8 cellular contexts compared by ENCODE assay signal in the genomic region with DNA sequence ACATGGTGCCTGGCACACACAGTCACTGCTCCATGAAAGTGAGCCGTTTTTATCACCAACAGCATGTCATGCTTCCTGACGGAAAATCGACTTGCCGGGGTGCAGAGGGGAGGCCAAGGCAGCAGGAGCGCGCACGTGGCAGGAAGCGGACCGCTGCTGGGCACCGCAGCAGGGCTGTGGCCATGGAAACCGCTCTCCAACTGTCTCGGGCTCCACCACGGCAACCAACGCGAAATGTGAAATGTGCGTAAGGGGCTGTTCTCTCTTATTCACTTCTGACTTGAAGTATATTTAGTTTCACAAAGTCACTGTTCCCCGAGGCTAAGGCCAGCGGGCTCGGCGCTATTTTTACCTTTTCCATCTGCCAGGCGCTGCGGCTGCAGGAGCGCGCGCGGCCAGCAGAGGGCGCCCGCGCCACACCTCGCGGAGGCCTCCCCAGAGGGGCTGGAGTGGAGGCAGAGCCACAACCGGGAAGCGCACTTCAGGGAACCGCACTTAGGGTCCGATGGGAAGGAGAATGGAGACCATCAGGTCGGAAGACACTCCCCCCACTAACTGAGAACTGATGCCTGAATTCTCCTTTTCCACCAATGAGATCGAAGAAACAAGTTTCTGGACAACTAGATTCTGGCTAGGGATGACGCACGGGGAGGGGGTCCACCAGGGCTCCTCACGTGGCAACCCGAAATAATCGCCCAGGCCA. TPM values are rescaled to one million over a fixed set of nuclear protein-coding genes. Genes with fewer than 3 reads are reported as not detected.
DNase-seq lines count a peak whose midpoint lies in the region; ATAC-seq and TF ChIP-seq lines count a peak whose summit lies in the region.

No MANE protein-coding gene starts in this region.

- WGBS in esophagus squamous epithelium, 2 donors, result 51 to 63% methylated on average over 12 to 16 of the region's 42 CpGs

- ATAC-seq in naive thymus-derived CD4-positive, alpha-beta T cell, result peak; percentile 93
- ATAC-seq in stimulated activated naive CD8-positive, alpha-beta T cell treated with anti-CD3 and anti-CD28 coated beads, Interleukin-15, amount 100 ng/mL, for 72 hours, result peak; percentile 71
- ATAC-seq in GM18520 (IDR thresholded peaks at IDR 0.05; ENCODE audit: unreplicated experiment), result no peak

- peaks cover 0 to 27% (median 6%) of the 10 kb centered on the region in 3 donors for H3K4me1 ChIP-seq in esophagus squamous epithelium
- H3K4me1 ChIP-seq in naive thymus-derived CD4-positive, alpha-beta T cell (ENCODE audit: control insufficient read depth in 2 of 2, insufficient read depth in 2 of 2, low read length in 2 of 2), result no peaks in the 10 kb centered on the region

- TF ChIP-seq CTCF in GM10248 (IDR thresholded peaks at IDR 0.05; ENCODE audit: control extremely low read depth, extremely low read depth, low read depth, missing control alignments), result peak; percentile 100
- peak; percentile 97 to 100 (median 99) for TF ChIP-seq CTCF in esophagus squamous epithelium (IDR thresholded peaks at IDR 0.05)

- POLR2A ChIA-PET in GM10248 (lab: Yijun Ruan, JAX), result no interaction called here
- POLR2A ChIA-PET in naive thymus-derived CD4-positive, alpha-beta T cell (lab: Charles Lee), result interaction anchor here (0.6 kb wide), 1 partner anchor 19 kb away, joined by 6 read pairs; no protein-coding TSS in a partner anchor

- peaks cover 26 to 100% (median 38%) of the 10 kb centered on the region in 3 donors for H3K36me3 ChIP-seq in esophagus squamous epithelium
- peaks cover 7 to 85% (median 17%) of the 10 kb centered on the region in 3 experiments for H3K36me3 ChIP-seq in naive thymus-derived CD4-positive, alpha-beta T cell (ENCODE audit: control insufficient read depth in 2 of 3, insufficient read depth in 3 of 3, low read length in 3 of 3)

- H3K27ac ChIP-seq in esophagus squamous epithelium, result no peak overlapping the region
- H3K27ac ChIP-seq in naive thymus-derived CD4-positive, alpha-beta T cell (ENCODE audit: low read depth, low read length), result no peak overlapping the region

- no peaks in the 10 kb centered on the region for H3K27me3 Mint-ChIP-seq in naive thymus-derived CD4-positive, alpha-beta T cell
- no peaks in the 10 kb centered on the region for H3K27me3 Mint-ChIP-seq in stimulated activated naive CD8-positive, alpha-beta T cell treated with anti-CD3 and anti-CD28 coated beads, Interleukin-15, amount 100 ng/mL, for 72 hours

- DNase-seq in GM10248 (ENCODE audit: extremely low spot score), result peak; percentile 83
- DNase-seq in NCI-H128 (lab: John Stamatoyannopoulos, UW; ENCODE audit: unreplicated experiment), result peak; percentile 38
- peak; percentile 81 for DNase-seq in activated T-cell treated with anti-CD3 and anti-CD28 coated beads, Interleukin-2, amount 50 U/mL, for 1 hour
- DNase-seq in esophagus squamous epithelium (lab: John Stamatoyannopoulos, UW), result no peak
- DNase-seq in naive thymus-derived CD4-positive, alpha-beta T cell, result peak; percentile 37 to 80 (median 64)
- peak; percentile 53 to 68 for DNase-seq in stimulated activated naive CD8-positive, alpha-beta T cell treated with anti-CD3 and anti-CD28 coated beads, Interleukin-15, amount 100 ng/mL, for 72 hours
- no peak for DNase-seq in NCI-H187 (lab: John Stamatoyannopoulos, UW)

- TF ChIP-seq POLR2A in esophagus squamous epithelium (IDR thresholded peaks at IDR 0.05), result no peak

- no peak overlapping the region for H3K4me3 ChIP-seq in esophagus squamous epithelium
- H3K4me3 ChIP-seq in naive thymus-derived CD4-positive, alpha-beta T cell (ENCODE audit: low read length), result no peak overlapping the region

- no peaks in the 10 kb centered on the region for H3K9me3 ChIP-seq in esophagus squamous epithelium
- no peaks in the 10 kb centered on the region for H3K9me3 ChIP-seq in naive thymus-derived CD4-positive, alpha-beta T cell (ENCODE audit: control insufficient read depth in 2 of 3, low read length in 3 of 3)

- CTCF ChIA-PET in GM10248 (lab: Yijun Ruan, JAX), result interaction anchor here (1.1 to 1.4 kb wide), 7 partner anchors 9 to 23 kb away, joined by 3 to 6 read pairs (median 4); a partner anchor contains a TSS
- CTCF ChIA-PET in naive thymus-derived CD4-positive, alpha-beta T cell (lab: Charles Lee), result interaction anchor here (0.6 to 1.2 kb wide), 3 partner anchors 9 to 34 kb away, joined by 3 read pairs; a partner anchor contains a TSS

- no peak overlapping the region for H3K4me3 Mint-ChIP-seq in naive thymus-derived CD4-positive, alpha-beta T cell
- no peak overlapping the region for H3K4me3 Mint-ChIP-seq in stimulated activated naive CD8-positive, alpha-beta T cell treated with anti-CD3 and anti-CD28 coated beads, Interleukin-15, amount 100 ng/mL, for 72 hours

- peaks cover 0 to 11% (median 6%) of the 10 kb centered on the region in 7 donors for H3K4me1 Mint-ChIP-seq in naive thymus-derived CD4-positive, alpha-beta T cell
- H3K4me1 Mint-ChIP-seq in stimulated activated naive CD8-positive, alpha-beta T cell treated with anti-CD3 and anti-CD28 coated beads, Interleukin-15, amount 100 ng/mL, for 72 hours, result peaks cover 48% of the 10 kb centered on the region

- intact Hi-C loops in esophagus squamous epithelium (cut with DNase I), result no loop called here
- intact Hi-C loops in naive thymus-derived CD4-positive, alpha-beta T cell (cut with micrococcal nuclease), result loop anchor here (1.0 to 10.0 kb wide), 7 partner anchors 18 to 188 kb away; a partner anchor contains a TSS

- no peaks in the 10 kb centered on the region for H3K27me3 ChIP-seq in esophagus squamous epithelium
- no peaks in the 10 kb centered on the region for H3K27me3 ChIP-seq in naive thymus-derived CD4-positive, alpha-beta T cell (ENCODE audit: control insufficient read depth in 2 of 2, insufficient read depth in 2 of 2, low read length in 2 of 2)

- no peaks in the 10 kb centered on the region for H3K9me3 Mint-ChIP-seq in naive thymus-derived CD4-positive, alpha-beta T cell
- no peaks in the 10 kb centered on the region for H3K9me3 Mint-ChIP-seq in stimulated activated naive CD8-positive, alpha-beta T cell treated with anti-CD3 and anti-CD28 coated beads, Interleukin-15, amount 100 ng/mL, for 72 hours

- H3K27ac Mint-ChIP-seq in naive thymus-derived CD4-positive, alpha-beta T cell, result peak overlapping the region in 4 of 9 donors; percentile 42 to 76 (median 59)
- no peak overlapping the region for H3K27ac Mint-ChIP-seq in stimulated activated naive CD8-positive, alpha-beta T cell treated with anti-CD3 and anti-CD28 coated beads, Interleukin-15, amount 100 ng/mL, for 72 hours

- H3K36me3 Mint-ChIP-seq in naive thymus-derived CD4-positive, alpha-beta T cell, result peaks cover 14 to 54% (median 29%) of the 10 kb centered on the region in 5 donors

RNA-seq across cellular contexts. Expression of a gene that starts 19.7 kb away (rescaled TPM):
- total RNA-seq in esophagus squamous epithelium, result 10 to 100 TPM; 51.3 to 81.3 (median 53.6) TPM
- total RNA-seq in naive thymus-derived CD4-positive, alpha-beta T cell, result 100 to 1,000 TPM in 1 of 5 experiments, 10 to 100 TPM in 4; 42.1 to 130 (median 46.0) TPM
- polyA plus RNA-seq in naive thymus-derived CD4-positive, alpha-beta T cell, result 10 to 100 TPM; 12.0 to 21.7 TPM

RNA-seq across cellular contexts. Expression of a gene that starts 47.8 kb away (rescaled TPM):
- not detected for total RNA-seq in esophagus squamous epithelium
- not detected for total RNA-seq in naive thymus-derived CD4-positive, alpha-beta T cell
- not detected for polyA plus RNA-seq in naive thymus-derived CD4-positive, alpha-beta T cell

Comparison
In these comparisons a context has a peak if more than half of its experiments do, and no peak if none do; other contexts are left out.
1. DNase-seq: peak in GM10248 (single experiment), NCI-H128 (single experiment), activated T-cell treated with anti-CD3 and anti-CD28 coated beads, Interleukin-2, amount 50 U/mL, for 1 hour (single experiment), naive thymus-derived CD4-positive, alpha-beta T cell (9 of 9) and stimulated activated naive CD8-positive, alpha-beta T cell treated with anti-CD3 and anti-CD28 coated beads, Interleukin-15, amount 100 ng/mL, for 72 hours (2 of 2); none in esophagus squamous epithelium (single experiment) and NCI-H187 (0 of 2).